8 cellular contexts compared by ENCODE assay signal in the genomic region with DNA sequence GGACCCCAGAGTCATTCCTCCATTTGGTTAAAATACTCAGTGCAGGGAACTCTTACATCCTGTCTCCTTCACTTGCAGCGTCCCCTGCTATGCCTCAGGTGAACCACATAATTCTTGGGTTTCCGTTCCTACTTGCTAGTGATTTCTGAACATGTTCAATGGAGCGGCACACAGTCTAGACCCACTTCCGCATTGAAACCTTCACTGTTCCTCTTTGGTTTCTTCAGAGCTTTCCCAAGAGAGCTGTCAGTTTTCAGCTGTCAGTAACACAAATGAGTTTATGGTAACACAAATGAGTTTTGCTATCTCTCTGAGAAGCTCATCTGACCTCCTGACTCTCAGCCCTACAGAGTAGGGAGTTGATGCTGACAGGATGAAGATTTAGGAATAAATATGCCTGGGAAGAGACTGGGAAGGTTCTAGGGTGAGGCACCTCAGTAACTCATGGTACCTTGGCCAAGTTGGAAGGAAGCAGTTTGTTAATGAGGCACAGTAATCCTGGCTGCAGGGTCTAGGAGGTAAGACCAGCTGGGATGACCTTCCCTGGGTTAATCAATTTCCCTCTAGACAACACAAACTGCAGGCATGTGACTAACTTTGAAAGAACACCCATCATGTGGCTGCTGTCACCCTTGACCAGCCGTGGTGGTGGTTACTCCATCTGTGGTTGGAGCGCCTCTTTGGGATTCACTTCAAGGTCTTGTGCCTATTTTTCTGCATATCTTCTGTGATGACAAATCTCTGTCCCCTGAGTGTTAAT. TPM values are rescaled to one million over a fixed set of nuclear protein-coding genes. Genes with fewer than 3 reads are reported as not detected.
DNase-seq lines count a peak whose midpoint lies in the region; ATAC-seq, FAIRE-seq and TF ChIP-seq lines count a peak whose summit lies in the region.

No MANE protein-coding gene starts in this region.

- H3K27me3 Mint-ChIP-seq in activated naive CD4-positive, alpha-beta T cell treated with anti-CD3 and anti-CD28 coated beads, Interleukin-2, amount 50 U/mL, for 24 hours: no peaks in the 10 kb centered on the region

- no peaks in the 10 kb centered on the region for H3K9me3 ChIP-seq in hepatocyte (ENCODE audit: low read depth)

- peaks cover 25% of the 10 kb centered on the region for H3K79me2 ChIP-seq in hepatocyte

- H4K20me1 ChIP-seq in hepatocyte (ENCODE audit: insufficient read depth, poor library complexity, severe bottlenecking): no peaks in the 10 kb centered on the region

- H3K27me3 ChIP-seq in hepatocyte: no peaks in the 10 kb centered on the region

- no peaks in the 10 kb centered on the region for H3K9me2 ChIP-seq in hepatocyte (replicated peaks; ENCODE audit: insufficient read depth)

- H3K9me3 Mint-ChIP-seq in activated naive CD4-positive, alpha-beta T cell treated with anti-CD3 and anti-CD28 coated beads, Interleukin-2, amount 50 U/mL, for 24 hours: no peaks in the 10 kb centered on the region

- H2AFZ ChIP-seq in hepatocyte: no peak overlapping the region

- no peaks in the 10 kb centered on the region for H3K36me3 ChIP-seq in hepatocyte (replicated peaks; ENCODE audit: insufficient read depth, low read depth)

- peak; percentile 82 for ATAC-seq in GM21526 (IDR thresholded peaks at IDR 0.05; ENCODE audit: low FRiP score, unreplicated experiment)

- H3K4me1 ChIP-seq in hepatocyte (ENCODE audit: insufficient read depth): peaks cover 11% of the 10 kb centered on the region

- H3K36me3 Mint-ChIP-seq in activated naive CD4-positive, alpha-beta T cell treated with anti-CD3 and anti-CD28 coated beads, Interleukin-2, amount 50 U/mL, for 24 hours: no peaks in the 10 kb centered on the region

- no peak overlapping the region for H3K27ac ChIP-seq in hepatocyte

- peak; percentile 84 for DNase-seq in GM10266 (ENCODE audit: extremely low spot score)
- no peak for DNase-seq in HTR-8/SVneo (ENCODE audit: insufficient read length, low spot score)
- no peak for DNase-seq in NCI-H2107 treated with DMSO at 0.1 percent for 48 hours (lab: John Stamatoyannopoulos, UW; ENCODE audit: unreplicated experiment)
- no peak for DNase-seq in D721Med (ENCODE audit: insufficient read length, low spot score)
- DNase-seq in NCI-H2196 (lab: John Stamatoyannopoulos, UW; ENCODE audit: unreplicated experiment): no peak
- DNase-seq in hepatocyte (ENCODE audit: low spot score): no peak

- H3K4me1 Mint-ChIP-seq in activated naive CD4-positive, alpha-beta T cell treated with anti-CD3 and anti-CD28 coated beads, Interleukin-2, amount 50 U/mL, for 24 hours: peaks cover 79% of the 10 kb centered on the region

- WGBS in hepatocyte (ENCODE audit: low lambda C conversion rate, missing lambda C conversion rate): 79% methylated on average over 6 of the region's 6 CpGs

- H3K4me3 ChIP-seq in hepatocyte: no peak overlapping the region

- peak overlapping the region; percentile 84 for H3K27ac Mint-ChIP-seq in activated naive CD4-positive, alpha-beta T cell treated with anti-CD3 and anti-CD28 coated beads, Interleukin-2, amount 50 U/mL, for 24 hours

- H3K4me3 Mint-ChIP-seq in activated naive CD4-positive, alpha-beta T cell treated with anti-CD3 and anti-CD28 coated beads, Interleukin-2, amount 50 U/mL, for 24 hours: peak overlapping the region; percentile 38

- no peak for TF ChIP-seq CTCF in GM10266 (IDR thresholded peaks at IDR 0.05; ENCODE audit: control insufficient read depth, insufficient read depth, low read depth, missing control alignments)
- no peak for TF ChIP-seq CTCF in D721Med (IDR thresholded peaks at IDR 0.05; ENCODE audit: insufficient read depth, missing control alignments)
- TF ChIP-seq CTCF in hepatocyte (IDR thresholded peaks at IDR 0.05; ENCODE audit: poor library complexity): no peak

- no peak overlapping the region for H3K4me2 ChIP-seq in hepatocyte

- FAIRE-seq in HTR-8/SVneo (lab: Jason Lieb, UNC) (peak; percentile 16), D721Med (lab: Jason Lieb, UNC) (no peak)

RNA-seq across cellular contexts. Expression of gene SYS1, which starts 5.4 kb away (rescaled TPM):
- total RNA-seq in hepatocyte: 42.0 and 50.7 TPM in 2 replicates
- polyA plus RNA-seq in hepatocyte: 28.9 and 35.8 TPM in 2 replicates

RNA-seq across cellular contexts. Expression of gene TP53TG5, which starts 9.7 kb away (rescaled TPM):
- not detected in 2 replicates for total RNA-seq in hepatocyte
- 0.23 TPM in 1 of 2 replicates, not detected in the other for polyA plus RNA-seq in hepatocyte

RNA-seq across cellular contexts. Expression of gene SDC4, which starts 20.2 kb away (rescaled TPM):
- total RNA-seq in hepatocyte: 191 and 194 TPM in 2 replicates
- polyA plus RNA-seq in hepatocyte: 159 and 178 TPM in 2 replicates

RNA-seq across cellular contexts. Expression of gene DBNDD2, which starts 39.7 kb away (rescaled TPM):
- 12.3 and 12.8 TPM in 2 replicates for total RNA-seq in hepatocyte
- 11.1 and 17.9 TPM in 2 replicates for polyA plus RNA-seq in hepatocyte

RNA-seq across cellular contexts. Expression of gene PIGT, which starts 47.5 kb away (rescaled TPM):
- 67.1 TPM in 2 replicates for total RNA-seq in hepatocyte
- polyA plus RNA-seq in hepatocyte: 163 and 168 TPM in 2 replicates
